Comparison of ENCODE assay signal across 8 cellular contexts in the genomic region with DNA sequence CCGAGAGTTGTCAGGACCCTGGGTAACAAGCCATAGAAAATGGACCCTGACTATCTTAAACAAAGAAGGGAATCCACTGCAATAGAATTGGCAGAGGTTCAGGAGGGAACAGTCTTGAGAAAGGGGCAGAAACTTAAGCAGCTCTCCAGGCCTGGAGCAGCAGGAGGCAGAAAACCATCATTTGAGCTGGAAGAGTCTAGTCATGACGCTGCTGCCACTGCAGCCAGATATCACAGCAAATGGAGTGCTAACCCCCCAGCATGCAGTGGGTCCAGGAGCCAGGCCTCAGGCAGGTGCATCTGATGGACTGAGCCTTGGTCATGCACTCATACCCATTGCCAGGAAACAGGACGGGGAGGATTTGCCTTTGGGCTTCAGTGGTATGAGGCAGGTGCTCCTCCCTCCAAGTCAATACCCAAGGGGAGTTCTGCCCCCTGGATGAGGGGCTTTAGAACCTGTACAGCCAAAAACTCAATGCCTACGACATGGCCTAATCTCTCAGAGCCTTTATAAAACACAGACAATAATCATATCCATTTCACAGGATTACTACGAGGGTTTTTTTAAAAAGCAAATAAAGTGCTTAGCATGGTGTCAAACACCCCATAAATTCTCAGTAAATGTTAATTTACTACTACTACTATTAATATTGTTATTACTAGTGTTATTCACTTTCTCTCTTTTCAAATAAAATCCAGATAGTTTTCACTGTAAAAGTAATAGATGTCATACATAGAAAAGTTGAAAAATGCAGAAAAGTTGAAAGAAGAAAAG. TPM values are rescaled to one million over a fixed set of nuclear protein-coding genes. Genes with fewer than 3 reads are reported as not detected.
DNase-seq lines count a peak whose midpoint lies in the region; ATAC-seq and TF ChIP-seq lines count a peak whose summit lies in the region.

No MANE protein-coding gene starts in this region.

- no peak for DNase-seq in activated CD4-positive, CD25-positive, alpha-beta regulatory T cell (lab: John Stamatoyannopoulos, UW)
- DNase-seq in T-cell (no peak), osteocyte (ENCODE audit: extremely low spot score, unreplicated experiment) (peak; percentile 56), pons (ENCODE audit: low spot score) (no peak), G401 (ENCODE audit: low spot score) (no peak)
- no peak for DNase-seq in stimulated activated CD8-positive, alpha-beta memory T cell treated with anti-CD3 and anti-CD28 coated beads, Interleukin-4, amount 100 ng/mL, for 48 hours

- CTCF ChIA-PET in T-cell (lab: Charles Lee), result interaction anchor here (0.6 to 1.1 kb wide), 3 partner anchors 20 to 174 kb away, joined by 3 to 4 read pairs (median 3); no protein-coding TSS in a partner anchor

- H3K9me3 Mint-ChIP-seq in T-cell (no peaks in the 10 kb centered on the region), osteocyte (ENCODE audit: unreplicated experiment) (no peaks in the 10 kb centered on the region)

- H3K27me3 Mint-ChIP-seq in T-cell (no peaks in the 10 kb centered on the region), osteocyte (ENCODE audit: unreplicated experiment) (no peaks in the 10 kb centered on the region)

- H3K4me3 Mint-ChIP-seq in T-cell, result no peak overlapping the region
- no peak overlapping the region for H3K4me3 Mint-ChIP-seq in osteocyte (ENCODE audit: unreplicated experiment)

- POLR2A ChIA-PET in T-cell (lab: Charles Lee), result no interaction called here

- H3K27ac Mint-ChIP-seq in T-cell (peak overlapping the region; percentile 36 to 59), osteocyte (ENCODE audit: unreplicated experiment) (peak overlapping the region; percentile 93)

- peaks cover 24 to 47% (median 26%) of the 10 kb centered on the region in 3 donors for H3K4me1 Mint-ChIP-seq in T-cell
- H3K4me1 Mint-ChIP-seq in osteocyte (ENCODE audit: unreplicated experiment), result peaks cover 47% of the 10 kb centered on the region

- no peak for TF ChIP-seq CTCF in osteocyte (IDR thresholded peaks at IDR 0.05)

- H3K36me3 Mint-ChIP-seq in T-cell (no peaks in the 10 kb centered on the region), osteocyte (ENCODE audit: unreplicated experiment) (no peaks in the 10 kb centered on the region)

- in situ Hi-C loops in G401 (cut with HindIII; ENCODE audit: low sequenced_read_pairs), result no loop called here

- ATAC-seq in activated CD4-positive, CD25-positive, alpha-beta regulatory T cell treated with anti-CD3 and anti-CD28 coated beads, Interleukin-2, amount 50 U/mL, for 24 hours, result peak; percentile 49 to 52
- ATAC-seq in HG02763 (IDR thresholded peaks at IDR 0.05; ENCODE audit: unreplicated experiment), result peak; percentile 14
- ATAC-seq in T-cell (replicated peaks in 1 of 4), result no peak

RNA-seq across cellular contexts. Expression of a gene that starts 30.7 kb away (rescaled TPM):
- 10 to 100 TPM in 2 of 5 donors, 1 to 10 TPM in 3; 6.6 to 69.5 (median 9.6) TPM for total RNA-seq in T-cell
- total RNA-seq in osteocyte, result 11.0 and 16.1 TPM in 2 replicates
- total RNA-seq in G401 (2014; rRNA removed; shearing (Covaris generic)), result 1.2 and 1.6 TPM in 2 replicates

RNA-seq across cellular contexts. Expression of a gene that starts 39.1 kb away (rescaled TPM):
- total RNA-seq in T-cell (10 to 100 TPM; 37.1 to 42.0 (median 39.2) TPM), osteocyte (39.8 and 42.8 TPM in 2 replicates)
- 38.5 and 57.7 TPM in 2 replicates for total RNA-seq in G401 (2014; rRNA removed; shearing (Covaris generic))

Comparison
In these comparisons a context has a peak if more than half of its experiments do, and no peak if none do; other contexts are left out.
1. ATAC-seq: peak in activated CD4-positive, CD25-positive, alpha-beta regulatory T cell treated with anti-CD3 and anti-CD28 coated beads, Interleukin-2, amount 50 U/mL, for 24 hours (2 of 2) and HG02763 (single experiment); none in T-cell (0 of 4).